ENCODE assay signal across 17 cellular contexts in the genomic region with DNA sequence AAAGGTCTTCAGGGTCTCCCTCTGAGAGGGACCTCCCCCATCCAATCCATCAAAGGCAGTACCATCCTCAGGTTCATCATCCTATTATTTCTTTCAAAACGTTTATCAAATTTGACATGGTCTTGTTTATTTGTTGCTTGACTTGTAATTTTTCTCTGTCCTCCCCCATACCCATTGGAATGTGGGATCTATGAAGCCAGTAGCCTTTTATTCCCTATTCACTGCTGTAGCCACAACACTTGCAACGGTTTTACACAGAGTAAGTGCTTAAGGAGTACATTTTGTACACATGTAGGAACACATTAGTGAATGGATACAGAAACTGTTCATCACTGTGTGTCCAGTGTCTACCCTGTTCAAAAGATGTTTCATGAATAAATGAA. TPM values are rescaled to one million over a fixed set of nuclear protein-coding genes. Genes with fewer than 3 reads are reported as not detected.
A peak's percentile ranks its signal among the peaks of the same experiment; 100 is the strongest.
DNase-seq lines count a peak whose midpoint lies in the region; TF ChIP-seq lines count a peak whose summit lies in the region.
"Had no signal": no experiment of that assay in that cellular context is flagged by ENCODE, and none has a peak within 500 bp of the region (broad histone marks: within the 10 kb centered on the region; RNA-seq: fewer than 3 reads in every experiment).

No MANE protein-coding gene starts in this region.

- H3K4me2 ChIP-seq in hepatocyte = peak overlapping the region; percentile 17

- no peaks in the 10 kb centered on the region for H3K27me3 Mint-ChIP-seq in HFFc6 (ENCODE audit: insufficient read depth)

- H3K9me3 ChIP-seq in hepatocyte (ENCODE audit: low read depth) (no peaks in the 10 kb centered on the region), vagina (no peaks in the 10 kb centered on the region)
- H3K9me3 ChIP-seq: HAP-1 had no signal

- H3K4me3 ChIP-seq in hepatocyte = no peak overlapping the region
- no peak overlapping the region for H3K4me3 ChIP-seq in vagina
- H3K4me3 ChIP-seq: HAP-1 had no signal

- intact Hi-C loops in vagina (cut with DNase I) = no loop called here

- no peaks in the 10 kb centered on the region for H3K9me2 ChIP-seq in hepatocyte (replicated peaks; ENCODE audit: insufficient read depth)

- no peaks in the 10 kb centered on the region for H3K36me3 Mint-ChIP-seq in HFFc6 (ENCODE audit: low read depth)

- H3K27me3 ChIP-seq in hepatocyte (no peaks in the 10 kb centered on the region), vagina (no peaks in the 10 kb centered on the region)

- 56% methylated on average over 2 of the region's 2 CpGs for WGBS in hepatocyte (ENCODE audit: low lambda C conversion rate, missing lambda C conversion rate)

- H3K9me3 Mint-ChIP-seq in HFFc6 = no peaks in the 10 kb centered on the region

- H3K79me2 ChIP-seq in hepatocyte = no peaks in the 10 kb centered on the region

- no peak overlapping the region for H2AFZ ChIP-seq in hepatocyte

- peak overlapping the region; percentile 35 for H3K4me3 Mint-ChIP-seq in HFFc6

- no peak for DNase-seq in HFFc6
- DNase-seq in astrocyte of the hippocampus (ENCODE audit: low read depth, low spot score) = peak; percentile 65
- DNase-seq in hepatocyte (ENCODE audit: low spot score) = no peak
- DNase-seq in vagina (ENCODE audit: extremely low spot score in 2 of 2) = no peak
- no peak for DNase-seq in activated CD8-positive, alpha-beta memory T cell treated with anti-CD3 and anti-CD28 coated beads, Interleukin-2, amount 50 U/mL, for 48 hours
- DNase-seq in ureter (ENCODE audit: low spot score) = no peak
- DNase-seq in mesenteric fat pad (ENCODE audit: low spot score) = no peak
- DNase-seq: ACHN, AML-193, COR-L47, DMS153, NCI-H1417 treated with DMSO at 0.1 percent for 48 hours, NCI-H1930, NCI-H510A treated with DMSO at 0.1 percent for 48 hours, NCI-H82 had no signal

- peak overlapping the region; percentile 73 for H3K27ac ChIP-seq in hepatocyte
- peak overlapping the region; percentile 39 for H3K27ac ChIP-seq in vagina
- H3K27ac ChIP-seq: HL-60 had no signal

- H3K36me3 ChIP-seq in hepatocyte (replicated peaks; ENCODE audit: insufficient read depth, low read depth) = no peaks in the 10 kb centered on the region
- H3K36me3 ChIP-seq in vagina = no peaks in the 10 kb centered on the region
- H3K36me3 ChIP-seq: HAP-1 had no signal

- no peak for TF ChIP-seq POLR2A in vagina (IDR thresholded peaks at IDR 0.05)

- H3K4me1 Mint-ChIP-seq in HFFc6 (ENCODE audit: low read depth) = peaks cover 52% of the 10 kb centered on the region

- H3K4me1 ChIP-seq in hepatocyte (ENCODE audit: insufficient read depth) (peaks cover 20% of the 10 kb centered on the region), vagina (peaks cover 32% of the 10 kb centered on the region)

- H3K27ac Mint-ChIP-seq in HFFc6 = peak overlapping the region; percentile 58

- no peaks in the 10 kb centered on the region for H4K20me1 ChIP-seq in hepatocyte (ENCODE audit: insufficient read depth, poor library complexity, severe bottlenecking)

- no peak for TF ChIP-seq CTCF in HFFc6 (IDR thresholded peaks at IDR 0.05)
- TF ChIP-seq CTCF in hepatocyte (IDR thresholded peaks at IDR 0.05; ENCODE audit: poor library complexity) = no peak
- no peak for TF ChIP-seq CTCF in vagina (IDR thresholded peaks at IDR 0.05)

RNA-seq across cellular contexts. Expression of a gene that starts 41.5 kb away (rescaled TPM):
- under 1 TPM in 4 of 6 experiments, not detected in 2; 0.34 to 0.81 (median 0.51) TPM for total RNA-seq in HFFc6 (2021; fragmentation: NEBNext Ultra II Directional; extraction: Animal tissue kit (Norgen Biotek cat#: 25700))
- total RNA-seq in hepatocyte = 9.7 and 10.0 TPM in 2 replicates
- 8.2 and 12.0 TPM in 2 replicates for polyA plus RNA-seq in hepatocyte
- total RNA-seq in vagina = 68.0 TPM
- total RNA-seq in ureter = 9.2 TPM
- total RNA-seq in mesenteric fat pad = 415 TPM
